Comparison of ENCODE assay signal across 8 cellular contexts in genomic region chrX:136204571-136204970, GRCh38. TPM values are rescaled to one million over a fixed set of nuclear protein-coding genes. Genes with fewer than 3 reads are reported as not detected.
DNase-seq lines count a peak whose midpoint lies in the region; TF ChIP-seq lines count a peak whose summit lies in the region.

No MANE protein-coding gene starts in this region.

- TF ChIP-seq CTCF in AG09319 (IDR thresholded peaks at IDR 0.05; ENCODE audit: low read depth, low read length), result no peak
- TF ChIP-seq CTCF in Loucy (conservative IDR thresholded peaks at IDR 0.05; ENCODE audit: low read length), result no peak

- no peak overlapping the region for H4K91ac ChIP-seq in mesenchymal stem cell (ENCODE audit: low read length)

- H3K79me1 ChIP-seq in mesenchymal stem cell (replicated peaks; ENCODE audit: low read length, poor library complexity, severe bottlenecking), result peaks cover 15% of the 10 kb centered on the region

- no peaks in the 10 kb centered on the region for H3K9me2 ChIP-seq in Loucy (replicated peaks; ENCODE audit: low read depth, low read length)

- peak overlapping the region in 1 of 2 experiments; percentile 70 for H3K18ac ChIP-seq in mesenchymal stem cell (ENCODE audit: low read depth in 1 of 2, low read length in 2 of 2)

- intact Hi-C loops in head of caudate nucleus (cut with DNase I), result no loop called here

- H3K14ac ChIP-seq in mesenchymal stem cell (ENCODE audit: low read length in 2 of 2), result no peak overlapping the region

- H3K27me3 ChIP-seq in Loucy (ENCODE audit: insufficient read depth, low read length, poor library complexity, severe bottlenecking) (no peaks in the 10 kb centered on the region), mesenchymal stem cell (ENCODE audit: control insufficient read depth in 1 of 2, insufficient read depth in 1 of 2, low read length in 2 of 2) (peaks cover 0 to 19% of the 10 kb centered on the region in 2 experiments)

- H3K4me3 ChIP-seq in Loucy (ENCODE audit: low read length, poor library complexity, severe bottlenecking) (no peak overlapping the region), mesenchymal stem cell (ENCODE audit: insufficient read depth in 1 of 2, low read depth in 1 of 2, low read length in 2 of 2) (peak overlapping the region in 1 of 2 experiments; percentile 63)

- H4K20me1 ChIP-seq in Loucy (ENCODE audit: insufficient read depth, low read length, poor library complexity, severe bottlenecking), result no peaks in the 10 kb centered on the region

- peak overlapping the region; percentile 95 for H2AK5ac ChIP-seq in mesenchymal stem cell (ENCODE audit: low read length, severe bottlenecking)

- H3F3A ChIP-seq in Loucy (ENCODE audit: low read depth), result no peaks in the 10 kb centered on the region

- H3K23ac ChIP-seq in mesenchymal stem cell (ENCODE audit: low read length in 2 of 2), result no peak overlapping the region

- H3K9ac ChIP-seq in Loucy (ENCODE audit: low read depth, low read length, poor library complexity, severe bottlenecking) (peak overlapping the region; percentile 16), mesenchymal stem cell (ENCODE audit: low read length) (peak overlapping the region; percentile 89)

- H2BK12ac ChIP-seq in mesenchymal stem cell (ENCODE audit: low read length in 2 of 2), result no peak overlapping the region

- H3K4me1 ChIP-seq in Loucy (ENCODE audit: insufficient read depth, low read length, poor library complexity, severe bottlenecking) (peaks cover 13% of the 10 kb centered on the region), mesenchymal stem cell (ENCODE audit: control insufficient read depth, insufficient read depth, low read depth, low read length) (peaks cover 7% of the 10 kb centered on the region)

- H3K4ac ChIP-seq in mesenchymal stem cell (ENCODE audit: low read depth in 1 of 2, low read length in 2 of 2), result no peak overlapping the region

- DNase-seq in AG09319 (ENCODE audit: extremely low read depth, low read depth) (peak; percentile 67), dermis blood vessel endothelial cell (peak; percentile 76), mesenchymal stem cell (peak; percentile 90), SK-N-DZ (ENCODE audit: low spot score) (no peak), NCI-H345 treated with DMSO at 0.1 percent for 48 hours (lab: John Stamatoyannopoulos, UW; ENCODE audit: unreplicated experiment) (no peak), NCI-H526 treated with DMSO at 0.1 percent for 48 hours (lab: John Stamatoyannopoulos, UW) (no peak), head of caudate nucleus (no peak)

- H4K8ac ChIP-seq in mesenchymal stem cell (ENCODE audit: low read length), result no peak overlapping the region

- H2AFZ ChIP-seq in Loucy (ENCODE audit: low read length) (no peak overlapping the region), mesenchymal stem cell (ENCODE audit: low read depth, low read length) (no peak overlapping the region)

- 0% methylated on average over 1 of the region's 2 CpGs for WGBS in mesenchymal stem cell

- no peak overlapping the region for H2BK15ac ChIP-seq in mesenchymal stem cell (ENCODE audit: low read depth, poor library complexity, severe bottlenecking)

- H3K79me2 ChIP-seq in Loucy (ENCODE audit: insufficient read depth, low read length), result no peaks in the 10 kb centered on the region

- H3K36me3 ChIP-seq in Loucy (ENCODE audit: insufficient read depth, low read length), result no peaks in the 10 kb centered on the region
- peaks cover 21 to 29% of the 10 kb centered on the region in 2 experiments for H3K36me3 ChIP-seq in mesenchymal stem cell (ENCODE audit: control insufficient read depth in 1 of 2, insufficient read depth in 2 of 2, low read depth in 1 of 2, low read length in 2 of 2)

- H3K4me2 ChIP-seq in Loucy (ENCODE audit: low read depth, low read length, poor library complexity, severe bottlenecking) (peak overlapping the region; percentile 13), mesenchymal stem cell (ENCODE audit: low read length, poor library complexity, severe bottlenecking) (no peak overlapping the region)

- H3K27ac ChIP-seq in mesenchymal stem cell (ENCODE audit: low read length, poor library complexity, severe bottlenecking), result no peak overlapping the region

- no peak overlapping the region for H2BK120ac ChIP-seq in mesenchymal stem cell (ENCODE audit: low read depth, low read length)

- H3K9me3 ChIP-seq in Loucy (ENCODE audit: insufficient read depth, low read depth, low read length) (no peaks in the 10 kb centered on the region), mesenchymal stem cell (ENCODE audit: control insufficient read depth, low read length) (no peaks in the 10 kb centered on the region)

- no peak overlapping the region for H2BK5ac ChIP-seq in mesenchymal stem cell (ENCODE audit: low read depth, low read length, poor library complexity, severe bottlenecking)

RNA-seq across cellular contexts. Expression of gene MAP7D3, which starts 46.6 kb away (rescaled TPM):
- 17.2 and 24.6 TPM in 2 replicates for total RNA-seq in dermis blood vessel endothelial cell
- polyA plus RNA-seq in mesenchymal stem cell (2013, experiment 1 of 2), result 55.4 TPM
- polyA plus RNA-seq in mesenchymal stem cell (2013, experiment 2 of 2), result 50.7 TPM
- polyA plus RNA-seq in SK-N-DZ (2014; cell fraction: cytosol; rRNA removed), result 3.7 and 4.0 TPM in 2 replicates
- 5.5 and 6.5 TPM in 2 replicates for polyA plus RNA-seq in SK-N-DZ (2014; cell fraction: nucleus; rRNA removed)

RNA-seq across cellular contexts. Expression of gene FHL1, which starts 57.2 kb away (rescaled TPM):
- 59.6 and 86.6 TPM in 2 replicates for total RNA-seq in dermis blood vessel endothelial cell
- polyA plus RNA-seq in mesenchymal stem cell (2013, experiment 1 of 2), result 225 TPM
- polyA plus RNA-seq in mesenchymal stem cell (2013, experiment 2 of 2), result 234 TPM
- 133 and 156 TPM in 2 replicates for polyA plus RNA-seq in SK-N-DZ (2014; cell fraction: cytosol; rRNA removed)
- 122 and 158 TPM in 2 replicates for polyA plus RNA-seq in SK-N-DZ (2014; cell fraction: nucleus; rRNA removed)

Comparison
In these comparisons a context has a peak if more than half of its experiments do, and no peak if none do; other contexts are left out.
1. DNase-seq: peak in AG09319 (single experiment), dermis blood vessel endothelial cell (single experiment) and mesenchymal stem cell (single experiment); none in SK-N-DZ (single experiment), NCI-H345 treated with DMSO at 0.1 percent for 48 hours (single experiment), NCI-H526 treated with DMSO at 0.1 percent for 48 hours (single experiment) and head of caudate nucleus (0 of 42).